In the genomic region with DNA sequence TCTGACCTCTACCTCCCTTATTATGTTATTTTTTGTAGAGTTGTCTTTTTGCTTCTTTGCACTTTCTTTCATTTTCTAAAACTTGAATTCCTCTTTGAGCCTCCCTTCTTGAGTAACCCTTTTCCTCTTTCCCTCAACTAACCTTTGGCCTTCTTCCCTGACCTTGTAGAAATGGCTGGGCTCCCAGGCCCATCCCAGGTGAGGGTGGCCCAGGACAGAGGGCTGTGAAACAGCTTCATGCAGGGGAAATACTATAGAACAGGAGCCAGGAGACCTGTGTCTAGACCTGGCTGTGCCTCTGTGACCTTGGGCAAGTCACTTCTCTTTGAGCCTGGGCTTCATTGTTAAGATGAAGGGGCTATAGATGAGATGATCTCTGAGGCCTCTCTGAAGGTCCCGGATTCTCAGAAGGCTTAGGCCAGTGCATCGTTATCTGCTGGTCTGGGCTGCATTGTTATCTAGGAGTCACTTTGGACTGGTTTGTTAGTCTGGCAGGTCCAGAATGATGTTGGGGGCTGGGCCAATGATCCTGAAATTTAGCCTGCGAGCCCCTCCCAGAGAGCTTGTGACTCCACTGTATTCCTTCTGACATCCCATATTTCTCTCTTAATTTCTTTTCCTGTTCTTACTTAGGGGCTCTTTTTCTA, we compare ENCODE assay signal across 9 cellular contexts. TPM values are rescaled to one million over a fixed set of nuclear protein-coding genes. Genes with fewer than 3 reads are reported as not detected.
DNase-seq lines count a peak whose midpoint lies in the region; ATAC-seq and TF ChIP-seq lines count a peak whose summit lies in the region.
"Had no signal": no experiment of that assay in that cellular context is flagged by ENCODE, and none has a peak within 500 bp of the region (broad histone marks: within the 10 kb centered on the region; RNA-seq: fewer than 3 reads in every experiment).

No MANE protein-coding gene starts in this region.

- H3K4me3 ChIP-seq in cardiac muscle cell (peak overlapping the region; percentile 93), cardiac fibroblast (replicated peaks in 1 of 2; ENCODE audit: low read depth in 2 of 2, low read length in 2 of 2) (peak overlapping the region; percentile 79 to 89), mucosa of rectum (ENCODE audit: low read length in 2 of 2) (peak overlapping the region; percentile 8 to 88), vagina (peak overlapping the region; percentile 73 to 95)

- intact Hi-C loops in left cardiac atrium (cut with DNase I) (no loop called here), vagina (cut with DNase I) (loop anchor here (5.0 kb wide), 1 partner anchor 63 kb away; the partner anchor contains the start of gene TPI1)

- H3K4me1 ChIP-seq in cardiac muscle cell (ENCODE audit: low read depth) (peaks cover 35% of the 10 kb centered on the region), mucosa of rectum (ENCODE audit: control insufficient read depth in 2 of 2, insufficient read depth in 2 of 2, low read length in 2 of 2) (peaks cover 42 to 50% of the 10 kb centered on the region in 2 donors), vagina (peaks cover 82% of the 10 kb centered on the region)

- H3K27ac ChIP-seq in cardiac muscle cell, result no peak overlapping the region
- peak overlapping the region in 1 of 2 donors; percentile 39 for H3K27ac ChIP-seq in mucosa of rectum (ENCODE audit: low read depth in 2 of 2, low read length in 2 of 2)
- peak overlapping the region; percentile 99 for H3K27ac ChIP-seq in vagina

- H3K27me3 ChIP-seq in cardiac muscle cell (no peaks in the 10 kb centered on the region), mucosa of rectum (ENCODE audit: control insufficient read depth in 2 of 2, insufficient read depth in 2 of 2, low read length in 2 of 2) (no peaks in the 10 kb centered on the region), vagina (no peaks in the 10 kb centered on the region)

- peaks cover 14% of the 10 kb centered on the region for H3K36me3 ChIP-seq in cardiac muscle cell
- peaks cover 0 to 16% of the 10 kb centered on the region in 2 donors for H3K36me3 ChIP-seq in mucosa of rectum (ENCODE audit: control insufficient read depth in 2 of 2, insufficient read depth in 2 of 2, low read length in 2 of 2)
- peaks cover 0 to 17% of the 10 kb centered on the region in 2 donors for H3K36me3 ChIP-seq in vagina

- H3K9me3 ChIP-seq in cardiac muscle cell (ENCODE audit: low read depth) (no peaks in the 10 kb centered on the region), mucosa of rectum (ENCODE audit: control insufficient read depth in 2 of 2, low read length in 2 of 2) (no peaks in the 10 kb centered on the region), vagina (no peaks in the 10 kb centered on the region)

- no peak for ATAC-seq in left cardiac atrium
- ATAC-seq in HG03378 (IDR thresholded peaks at IDR 0.05; ENCODE audit: unreplicated experiment), result no peak
- ATAC-seq in omental fat pad (ENCODE audit: low FRiP score), result no peak

- H3K9ac ChIP-seq in mucosa of rectum (ENCODE audit: low read depth in 1 of 2, low read length in 2 of 2), result peak overlapping the region in 1 of 2 donors; percentile 2

- no peak for TF ChIP-seq POLR2A in vagina (IDR thresholded peaks at IDR 0.05)

- TF ChIP-seq CTCF in cardiac muscle cell (IDR thresholded peaks at IDR 0.05; ENCODE audit: low read depth, low read length) (no peak), cardiac fibroblast (IDR thresholded peaks at IDR 0.05; ENCODE audit: low read depth, low read length) (no peak), vagina (IDR thresholded peaks at IDR 0.05) (no peak), omental fat pad (IDR thresholded peaks at IDR 0.05) (no peak)

- DNase-seq in cardiac muscle cell (ENCODE audit: low read depth in 1 of 2, low spot score in 1 of 2), result no peak
- no peak for DNase-seq in left cardiac atrium
- DNase-seq in cardiac fibroblast (ENCODE audit: low read depth in 2 of 2), result no peak
- no peak for DNase-seq in vagina (ENCODE audit: extremely low spot score in 2 of 2)
- DNase-seq in activated CD4-positive, CD25-positive, alpha-beta regulatory T cell (lab: John Stamatoyannopoulos, UW), result no peak
- DNase-seq in omental fat pad (ENCODE audit: low spot score), result no peak

RNA-seq across cellular contexts. Expression of gene ATN1, which starts 2.2 kb away (rescaled TPM):
- total RNA-seq in cardiac muscle cell (28.1 and 46.4 TPM in 2 replicates), left cardiac atrium (10 to 100 TPM; 75.3 to 83.1 TPM), vagina (92.1 TPM), omental fat pad (10 to 100 TPM; 46.2 to 93.5 (median 59.4) TPM)
- 22.8 and 37.8 TPM in 2 replicates for polyA plus RNA-seq in cardiac muscle cell

RNA-seq across cellular contexts. Expression of gene RNU7-1, which starts 13.7 kb away (rescaled TPM):
- total RNA-seq in cardiac muscle cell (not detected in 2 replicates), left cardiac atrium (not detected), vagina (not detected), omental fat pad (not detected)
- not detected in 2 replicates for polyA plus RNA-seq in cardiac muscle cell
- total RNA-seq: Daoy had no signal

RNA-seq across cellular contexts. Expression of gene C12orf57, which starts 13.9 kb away (rescaled TPM):
- total RNA-seq in cardiac muscle cell, result 260 and 307 TPM in 2 replicates
- 154 and 208 TPM in 2 replicates for polyA plus RNA-seq in cardiac muscle cell
- 100 to 1,000 TPM; 249 to 282 TPM for total RNA-seq in left cardiac atrium
- total RNA-seq in vagina, result 760 TPM
- 100 to 1,000 TPM; 280 to 555 (median 413) TPM for total RNA-seq in omental fat pad

RNA-seq across cellular contexts. Expression of gene ENO2, which starts 15.5 kb away (rescaled TPM):
- total RNA-seq in cardiac muscle cell (56.2 and 87.7 TPM in 2 replicates), left cardiac atrium (10 to 100 TPM; 12.8 to 24.9 TPM), vagina (20.1 TPM), omental fat pad (10 to 100 TPM in 1 of 4 donors, 1 to 10 TPM in 3; 3.5 to 14.3 (median 5.2) TPM)
- polyA plus RNA-seq in cardiac muscle cell, result 133 and 154 TPM in 2 replicates

RNA-seq across cellular contexts. Expression of gene PTPN6, which starts 21.2 kb away (rescaled TPM):
- total RNA-seq in cardiac muscle cell (17.4 and 19.2 TPM in 2 replicates), left cardiac atrium (10 to 100 TPM; 13.0 to 18.9 TPM), vagina (17.4 TPM), omental fat pad (10 to 100 TPM; 19.8 to 42.3 (median 35.9) TPM)
- polyA plus RNA-seq in cardiac muscle cell, result 25.2 and 28.4 TPM in 2 replicates
- total RNA-seq: Daoy had no signal
